In the genomic region with DNA sequence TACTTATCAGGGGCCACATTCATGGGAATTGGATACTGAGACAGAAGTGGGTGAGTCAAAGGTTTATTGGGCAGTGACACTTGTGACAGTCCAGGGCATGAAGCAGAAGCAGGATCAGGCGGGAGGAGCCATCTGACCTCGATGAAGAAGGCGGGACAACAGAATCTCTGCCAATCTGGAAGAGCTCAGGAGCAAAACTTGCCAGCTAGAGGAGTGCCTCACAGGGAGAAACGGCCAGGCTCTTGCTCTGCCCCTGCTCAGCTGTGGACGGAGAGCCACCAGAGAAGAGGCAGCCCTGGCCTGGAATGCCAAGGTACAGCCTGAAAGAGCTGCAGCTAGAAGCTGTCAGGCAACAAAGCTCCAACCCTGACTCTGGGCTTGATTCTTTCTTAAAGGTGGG, we compare ENCODE assay signal across 1 cellular context.
TF ChIP-seq lines count a peak whose summit lies in the region.

No MANE protein-coding gene starts in this region.

TF ChIP-seq in GM23338, 12 proteins besides CTCF, POLR2A, EP300 and RAD21 (continued from another document):
- TF ChIP-seq, protein P1, sequence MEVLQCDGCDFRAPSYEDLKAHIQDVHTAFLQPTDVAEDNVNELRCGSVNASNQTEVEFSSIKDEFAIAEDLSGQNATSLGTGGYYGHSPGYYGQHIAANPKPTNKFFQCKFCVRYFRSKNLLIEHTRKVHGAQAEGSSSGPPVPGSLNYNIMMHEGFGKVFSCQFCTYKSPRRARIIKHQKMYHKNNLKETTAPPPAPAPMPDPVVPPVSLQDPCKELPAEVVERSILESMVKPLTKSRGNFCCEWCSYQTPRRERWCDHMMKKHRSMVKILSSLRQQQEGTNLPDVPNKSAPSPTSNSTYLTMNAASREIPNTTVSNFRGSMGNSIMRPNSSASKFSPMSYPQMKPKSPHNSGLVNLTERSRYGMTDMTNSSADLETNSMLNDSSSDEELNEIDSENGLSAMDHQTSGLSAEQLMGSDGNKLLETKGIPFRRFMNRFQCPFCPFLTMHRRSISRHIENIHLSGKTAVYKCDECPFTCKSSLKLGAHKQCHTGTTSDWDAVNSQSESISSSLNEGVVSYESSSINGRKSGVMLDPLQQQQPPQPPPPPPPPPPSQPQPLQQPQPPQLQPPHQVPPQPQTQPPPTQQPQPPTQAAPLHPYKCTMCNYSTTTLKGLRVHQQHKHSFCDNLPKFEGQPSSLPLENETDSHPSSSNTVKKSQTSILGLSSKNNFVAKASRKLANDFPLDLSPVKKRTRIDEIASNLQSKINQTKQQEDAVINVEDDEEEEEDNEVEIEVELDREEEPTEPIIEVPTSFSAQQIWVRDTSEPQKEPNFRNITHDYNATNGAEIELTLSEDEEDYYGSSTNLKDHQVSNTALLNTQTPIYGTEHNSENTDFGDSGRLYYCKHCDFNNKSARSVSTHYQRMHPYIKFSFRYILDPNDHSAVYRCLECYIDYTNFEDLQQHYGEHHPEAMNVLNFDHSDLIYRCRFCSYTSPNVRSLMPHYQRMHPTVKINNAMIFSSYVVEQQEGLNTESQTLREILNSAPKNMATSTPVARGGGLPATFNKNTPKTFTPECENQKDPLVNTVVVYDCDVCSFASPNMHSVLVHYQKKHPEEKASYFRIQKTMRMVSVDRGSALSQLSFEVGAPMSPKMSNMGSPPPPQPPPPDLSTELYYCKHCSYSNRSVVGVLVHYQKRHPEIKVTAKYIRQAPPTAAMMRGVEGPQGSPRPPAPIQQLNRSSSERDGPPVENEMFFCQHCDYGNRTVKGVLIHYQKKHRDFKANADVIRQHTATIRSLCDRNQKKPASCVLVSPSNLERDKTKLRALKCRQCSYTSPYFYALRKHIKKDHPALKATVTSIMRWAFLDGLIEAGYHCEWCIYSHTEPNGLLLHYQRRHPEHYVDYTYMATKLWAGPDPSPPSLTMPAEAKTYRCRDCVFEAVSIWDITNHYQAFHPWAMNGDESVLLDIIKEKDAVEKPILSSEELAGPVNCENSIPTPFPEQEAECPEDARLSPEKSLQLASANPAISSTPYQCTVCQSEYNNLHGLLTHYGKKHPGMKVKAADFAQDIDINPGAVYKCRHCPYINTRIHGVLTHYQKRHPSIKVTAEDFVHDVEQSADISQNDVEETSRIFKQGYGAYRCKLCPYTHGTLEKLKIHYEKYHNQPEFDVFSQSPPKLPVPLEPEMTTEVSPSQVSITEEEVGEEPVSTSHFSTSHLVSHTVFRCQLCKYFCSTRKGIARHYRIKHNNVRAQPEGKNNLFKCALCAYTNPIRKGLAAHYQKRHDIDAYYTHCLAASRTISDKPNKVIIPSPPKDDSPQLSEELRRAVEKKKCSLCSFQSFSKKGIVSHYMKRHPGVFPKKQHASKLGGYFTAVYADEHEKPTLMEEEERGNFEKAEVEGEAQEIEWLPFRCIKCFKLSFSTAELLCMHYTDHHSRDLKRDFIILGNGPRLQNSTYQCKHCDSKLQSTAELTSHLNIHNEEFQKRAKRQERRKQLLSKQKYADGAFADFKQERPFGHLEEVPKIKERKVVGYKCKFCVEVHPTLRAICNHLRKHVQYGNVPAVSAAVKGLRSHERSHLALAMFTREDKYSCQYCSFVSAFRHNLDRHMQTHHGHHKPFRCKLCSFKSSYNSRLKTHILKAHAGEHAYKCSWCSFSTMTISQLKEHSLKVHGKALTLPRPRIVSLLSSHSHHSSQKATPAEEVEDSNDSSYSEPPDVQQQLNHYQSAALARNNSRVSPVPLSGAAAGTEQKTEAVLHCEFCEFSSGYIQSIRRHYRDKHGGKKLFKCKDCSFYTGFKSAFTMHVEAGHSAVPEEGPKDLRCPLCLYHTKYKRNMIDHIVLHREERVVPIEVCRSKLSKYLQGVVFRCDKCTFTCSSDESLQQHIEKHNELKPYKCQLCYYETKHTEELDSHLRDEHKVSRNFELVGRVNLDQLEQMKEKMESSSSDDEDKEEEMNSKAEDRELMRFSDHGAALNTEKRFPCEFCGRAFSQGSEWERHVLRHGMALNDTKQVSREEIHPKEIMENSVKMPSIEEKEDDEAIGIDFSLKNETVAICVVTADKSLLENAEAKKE (CRISPR knock-in tag; IDR thresholded peaks at IDR 0.05) = no peak
- no peak for TF ChIP-seq ZNF114 (CRISPR knock-in tag; IDR thresholded peaks at IDR 0.05)
- TF ChIP-seq CREB1 (CRISPR knock-in tag; IDR thresholded peaks at IDR 0.05; ENCODE audit: low read depth) = no peak
- TF ChIP-seq, protein P2, sequence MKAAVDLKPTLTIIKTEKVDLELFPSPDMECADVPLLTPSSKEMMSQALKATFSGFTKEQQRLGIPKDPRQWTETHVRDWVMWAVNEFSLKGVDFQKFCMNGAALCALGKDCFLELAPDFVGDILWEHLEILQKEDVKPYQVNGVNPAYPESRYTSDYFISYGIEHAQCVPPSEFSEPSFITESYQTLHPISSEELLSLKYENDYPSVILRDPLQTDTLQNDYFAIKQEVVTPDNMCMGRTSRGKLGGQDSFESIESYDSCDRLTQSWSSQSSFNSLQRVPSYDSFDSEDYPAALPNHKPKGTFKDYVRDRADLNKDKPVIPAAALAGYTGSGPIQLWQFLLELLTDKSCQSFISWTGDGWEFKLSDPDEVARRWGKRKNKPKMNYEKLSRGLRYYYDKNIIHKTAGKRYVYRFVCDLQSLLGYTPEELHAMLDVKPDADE (IDR thresholded peaks at IDR 0.05) = no peak
- TF ChIP-seq EZH2 (IDR thresholded peaks at IDR 0.05; ENCODE audit: low read depth, unreplicated experiment) = no peak
- TF ChIP-seq JUNB (IDR thresholded peaks at IDR 0.05; ENCODE audit: unreplicated experiment) = no peak
- no peak for TF ChIP-seq NANOG (IDR thresholded peaks at IDR 0.05; ENCODE audit: borderline replicate concordance)
- no peak for TF ChIP-seq ZNF331 (CRISPR knock-in tag; IDR thresholded peaks at IDR 0.05; ENCODE audit: low read depth)
- TF ChIP-seq, protein P3, sequence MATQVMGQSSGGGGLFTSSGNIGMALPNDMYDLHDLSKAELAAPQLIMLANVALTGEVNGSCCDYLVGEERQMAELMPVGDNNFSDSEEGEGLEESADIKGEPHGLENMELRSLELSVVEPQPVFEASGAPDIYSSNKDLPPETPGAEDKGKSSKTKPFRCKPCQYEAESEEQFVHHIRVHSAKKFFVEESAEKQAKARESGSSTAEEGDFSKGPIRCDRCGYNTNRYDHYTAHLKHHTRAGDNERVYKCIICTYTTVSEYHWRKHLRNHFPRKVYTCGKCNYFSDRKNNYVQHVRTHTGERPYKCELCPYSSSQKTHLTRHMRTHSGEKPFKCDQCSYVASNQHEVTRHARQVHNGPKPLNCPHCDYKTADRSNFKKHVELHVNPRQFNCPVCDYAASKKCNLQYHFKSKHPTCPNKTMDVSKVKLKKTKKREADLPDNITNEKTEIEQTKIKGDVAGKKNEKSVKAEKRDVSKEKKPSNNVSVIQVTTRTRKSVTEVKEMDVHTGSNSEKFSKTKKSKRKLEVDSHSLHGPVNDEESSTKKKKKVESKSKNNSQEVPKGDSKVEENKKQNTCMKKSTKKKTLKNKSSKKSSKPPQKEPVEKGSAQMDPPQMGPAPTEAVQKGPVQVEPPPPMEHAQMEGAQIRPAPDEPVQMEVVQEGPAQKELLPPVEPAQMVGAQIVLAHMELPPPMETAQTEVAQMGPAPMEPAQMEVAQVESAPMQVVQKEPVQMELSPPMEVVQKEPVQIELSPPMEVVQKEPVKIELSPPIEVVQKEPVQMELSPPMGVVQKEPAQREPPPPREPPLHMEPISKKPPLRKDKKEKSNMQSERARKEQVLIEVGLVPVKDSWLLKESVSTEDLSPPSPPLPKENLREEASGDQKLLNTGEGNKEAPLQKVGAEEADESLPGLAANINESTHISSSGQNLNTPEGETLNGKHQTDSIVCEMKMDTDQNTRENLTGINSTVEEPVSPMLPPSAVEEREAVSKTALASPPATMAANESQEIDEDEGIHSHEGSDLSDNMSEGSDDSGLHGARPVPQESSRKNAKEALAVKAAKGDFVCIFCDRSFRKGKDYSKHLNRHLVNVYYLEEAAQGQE (IDR thresholded peaks at IDR 0.05; ENCODE audit: unreplicated experiment) = no peak
